Comparison of ENCODE assay signal across 8 cellular contexts in the genomic region with DNA sequence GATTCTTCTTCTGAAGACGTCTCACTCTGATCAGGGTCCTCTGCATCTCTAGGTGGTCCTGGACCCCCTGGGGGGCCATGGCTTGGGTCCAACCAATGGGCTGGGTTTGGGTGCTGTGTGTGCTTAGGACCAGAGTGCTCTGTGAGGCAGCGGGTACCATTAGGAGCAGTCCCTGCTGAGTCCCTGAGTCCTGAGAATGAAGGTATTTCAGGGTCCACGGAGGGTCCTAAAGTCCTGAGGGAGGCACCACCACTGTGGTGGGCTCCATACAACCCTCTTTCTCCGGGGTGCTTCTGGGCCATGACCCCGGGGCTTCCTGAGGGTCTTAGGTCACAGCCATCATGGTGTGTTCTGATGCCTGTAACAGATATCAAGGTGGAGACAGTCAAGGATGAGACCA. TPM values are rescaled to one million over a fixed set of nuclear protein-coding genes. Genes with fewer than 3 reads are reported as not detected.
A peak's percentile ranks its signal among the peaks of the same experiment; 100 is the strongest.
DNase-seq lines count a peak whose midpoint lies in the region; ATAC-seq, FAIRE-seq and TF ChIP-seq lines count a peak whose summit lies in the region.

No MANE protein-coding gene starts in this region.

- H3K9me3 Mint-ChIP-seq in brain, result peaks cover 0 to 2% (median 0%) of the 10 kb centered on the region in 5 experiments

- peak overlapping the region; percentile 94 to 99 (median 97) for H3K4me3 Mint-ChIP-seq in brain

- ATAC-seq in A549 (no peak), GM18868 (IDR thresholded peaks at IDR 0.05; ENCODE audit: unreplicated experiment) (no peak), GM18858 (IDR thresholded peaks at IDR 0.05; ENCODE audit: unreplicated experiment) (no peak), HG03280 (IDR thresholded peaks at IDR 0.05; ENCODE audit: unreplicated experiment) (no peak)

- H3K27me3 ChIP-seq in HUES48 (ENCODE audit: control insufficient read depth, insufficient read depth, low read length), result no peaks in the 10 kb centered on the region
- no peaks in the 10 kb centered on the region for H3K27me3 ChIP-seq in muscle layer of colon (ENCODE audit: control insufficient read depth in 1 of 2, insufficient read depth in 2 of 2, low read length in 2 of 2)

- H3K9me3 ChIP-seq in A549 (no peaks in the 10 kb centered on the region), HUES48 (ENCODE audit: control insufficient read depth, insufficient read depth, low read length) (no peaks in the 10 kb centered on the region), muscle layer of colon (ENCODE audit: low read length) (no peaks in the 10 kb centered on the region)

- peak overlapping the region; percentile 71 to 83 for H3K27ac ChIP-seq in A549
- peak overlapping the region; percentile 97 for H3K27ac ChIP-seq in HUES48 (ENCODE audit: low read depth, low read length)
- H3K27ac ChIP-seq in muscle layer of colon (ENCODE audit: low read depth, low read length), result peak overlapping the region; percentile 74

- peaks cover 27% of the 10 kb centered on the region for H3K36me3 Mint-ChIP-seq in brain

- H3K9ac ChIP-seq in HUES48 (ENCODE audit: low read depth, low read length) (no peak overlapping the region), muscle layer of colon (ENCODE audit: low read length) (no peak overlapping the region)

- peak overlapping the region; percentile 90 for H3K4me2 ChIP-seq in A549

- WGBS in A549 (ENCODE audit: missing lambda C conversion rate), result 91% methylated on average over 4 of the region's 5 CpGs

- TF ChIP-seq CTCF in A549 (IDR thresholded peaks at IDR 0.05) (no peak), brain (conservative IDR thresholded peaks at IDR 0.05) (no peak)

- H3K36me3 ChIP-seq in HUES48 (ENCODE audit: control insufficient read depth, insufficient read depth, low read length), result peaks cover 2% of the 10 kb centered on the region
- H3K36me3 ChIP-seq in muscle layer of colon (ENCODE audit: insufficient read depth, low read length), result peaks cover 11% of the 10 kb centered on the region

- peaks cover 41% of the 10 kb centered on the region for H3K4me1 ChIP-seq in A549
- peaks cover 17% of the 10 kb centered on the region for H3K4me1 ChIP-seq in HUES48 (ENCODE audit: control insufficient read depth, insufficient read depth, low read length)
- H3K4me1 ChIP-seq in muscle layer of colon (ENCODE audit: insufficient read depth, low read length), result peaks cover 23% of the 10 kb centered on the region

- no peak for TF ChIP-seq POLR2A in A549 (IDR thresholded peaks at IDR 0.05; ENCODE audit: low read length)

- H3K4me3 ChIP-seq in A549 (peak overlapping the region; percentile 80), HUES48 (ENCODE audit: low read depth, low read length) (peak overlapping the region; percentile 83), muscle layer of colon (ENCODE audit: low read depth in 1 of 2, low read length in 2 of 2) (peak overlapping the region; percentile 56 to 58)

- TF ChIP-seq EP300 in A549 (IDR thresholded peaks at IDR 0.05), result no peak

- POLR2A ChIA-PET in A549 (lab: Yijun Ruan, JAX), result interaction anchor here (1.3 to 2.5 kb wide), 5 partner anchors 8 to 112 kb away, joined by 4 to 84 read pairs (median 5); a partner anchor contains a TSS

- no peak for TF ChIP-seq RAD21 in A549 (conservative IDR thresholded peaks at IDR 0.05 in 1 of 2, IDR thresholded peaks at IDR 0.05 in 1 of 2)

- CTCF ChIA-PET in A549 (lab: Yijun Ruan, JAX), result interaction anchor here (1.4 to 4.3 kb wide), 4 partner anchors 11 to 111 kb away, joined by 4 to 36 read pairs (median 12); a partner anchor contains a TSS

- DNase-seq in A549 (ENCODE audit: low read depth in 1 of 2, low spot score in 1 of 2), result no peak
- no peak for DNase-seq in NCI-H1092 (lab: John Stamatoyannopoulos, UW)

- H3K4me1 Mint-ChIP-seq in brain, result peaks cover 68% of the 10 kb centered on the region

- peaks cover 13% of the 10 kb centered on the region for H3K27me3 Mint-ChIP-seq in brain

- no peak for FAIRE-seq in A549 (lab: Jason Lieb, UNC)

- peak overlapping the region; percentile 45 to 100 (median 81) for H3K27ac Mint-ChIP-seq in brain

TF ChIP-seq in A549, 52 proteins besides CTCF, POLR2A, EP300 and RAD21:
- TF ChIP-seq CBX2 (IDR thresholded peaks at IDR 0.05; ENCODE audit: borderline replicate concordance, low read depth) (no peak), HOXB13 (CRISPR knock-in tag; IDR thresholded peaks at IDR 0.05; ENCODE audit: low read depth) (no peak), BHLHE40 (IDR thresholded peaks at IDR 0.05; ENCODE audit: low read depth, low read length) (no peak), JUN (IDR thresholded peaks at IDR 0.05) (no peak), PHF8 (IDR thresholded peaks at IDR 0.05; ENCODE audit: borderline replicate concordance, low read depth) (no peak)

RNA-seq across cellular contexts. Expression of a gene that starts 1.0 kb away (rescaled TPM):
- polyA plus RNA-seq in A549 (2011; rRNA removed) (11.9 and 23.6 TPM in 2 replicates), A549 (2017; fragmentation: RNase III; extraction: RNeasy Plus Mini Kit Qiagen cat#74134 plus additional on column Dnase treatment) (23.6 to 30.4 TPM (median 29.5 TPM) in 3 replicates), brain (ENCODE audit: insufficient read depth, low read depth, low replicate concordance) (34.2 TPM)
- 7.0 and 9.2 TPM in 2 replicates for polyA plus RNA-seq in A549 (2012; cell fraction: cytosol; rRNA removed)
- polyA plus RNA-seq in A549 (2012; cell fraction: nucleus; rRNA removed), result 5.0 and 10.8 TPM in 2 replicates
- polyA minus RNA-seq in A549 (2011; rRNA and poly(A)+ RNA removed), result 14.5 and 14.6 TPM in 2 replicates

RNA-seq across cellular contexts. Expression of a gene that starts 10.5 kb away (rescaled TPM):
- polyA plus RNA-seq in A549 (2011; rRNA removed) (93.6 and 138 TPM in 2 replicates), A549 (2017; fragmentation: RNase III; extraction: RNeasy Plus Mini Kit Qiagen cat#74134 plus additional on column Dnase treatment) (73.5 to 82.9 TPM (median 79.0 TPM) in 3 replicates), brain (ENCODE audit: insufficient read depth, low read depth, low replicate concordance) (40.8 TPM)
- polyA plus RNA-seq in A549 (2012; cell fraction: cytosol; rRNA removed), result 81.1 and 93.2 TPM in 2 replicates
- polyA plus RNA-seq in A549 (2012; cell fraction: nucleus; rRNA removed), result 36.1 and 50.3 TPM in 2 replicates
- 140 and 169 TPM in 2 replicates for polyA minus RNA-seq in A549 (2011; rRNA and poly(A)+ RNA removed)

RNA-seq across cellular contexts. Expression of a gene that starts 10.8 kb away (rescaled TPM):
- polyA plus RNA-seq in A549 (2011; rRNA removed), result 164 and 198 TPM in 2 replicates
- 58.7 and 76.4 TPM in 2 replicates for polyA plus RNA-seq in A549 (2012; cell fraction: cytosol; rRNA removed)
- 17.5 and 23.0 TPM in 2 replicates for polyA plus RNA-seq in A549 (2012; cell fraction: nucleus; rRNA removed)
- 116 to 126 TPM (median 123 TPM) in 3 replicates for polyA plus RNA-seq in A549 (2017; fragmentation: RNase III; extraction: RNeasy Plus Mini Kit Qiagen cat#74134 plus additional on column Dnase treatment)
- polyA minus RNA-seq in A549 (2011; rRNA and poly(A)+ RNA removed), result 31.3 and 37.2 TPM in 2 replicates
- polyA plus RNA-seq in brain (ENCODE audit: insufficient read depth, low read depth, low replicate concordance), result 59.8 TPM

RNA-seq across cellular contexts. Expression of a gene that starts 14.4 kb away (rescaled TPM):
- 0.06 and 0.09 TPM in 2 replicates for polyA plus RNA-seq in A549 (2011; rRNA removed)
- 0.12 and 0.15 TPM in 2 replicates for polyA plus RNA-seq in A549 (2012; cell fraction: cytosol; rRNA removed)
- 0.22 and 0.23 TPM in 2 replicates for polyA plus RNA-seq in A549 (2012; cell fraction: nucleus; rRNA removed)
- 0.09 to 0.11 TPM (median 0.09 TPM) in 3 replicates for polyA plus RNA-seq in A549 (2017; fragmentation: RNase III; extraction: RNeasy Plus Mini Kit Qiagen cat#74134 plus additional on column Dnase treatment)
- polyA minus RNA-seq in A549 (2011; rRNA and poly(A)+ RNA removed), result not detected in 2 replicates
- polyA plus RNA-seq in brain (ENCODE audit: insufficient read depth, low read depth, low replicate concordance), result 0.15 TPM
